In genomic region chr20:21505810-21506530, GRCh38 we compare ENCODE assay signal across 8 cellular contexts. TPM values are rescaled to one million over a fixed set of nuclear protein-coding genes. Genes with fewer than 3 reads are reported as not detected.
A peak's percentile ranks its signal among the peaks of the same experiment; 100 is the strongest.
DNase-seq lines count a peak whose midpoint lies in the region; ATAC-seq lines count a peak whose summit lies in the region.

No MANE protein-coding gene starts in this region.

- DNase-seq in D341Med (ENCODE audit: low spot score) (peak; percentile 93), cerebellum (ENCODE audit: low spot score) (peak; percentile 34), left colon (peak in 1 of 2 donors; percentile 62)
- DNase-seq in activated CD4-positive, alpha-beta T cell treated with anti-CD3 and anti-CD28 coated beads for 24 hours (ENCODE audit: low read depth in 2 of 2): peak; percentile 58 to 70
- DNase-seq in stimulated activated CD4-positive, alpha-beta T cell treated with anti-CD3 and anti-CD28 coated beads, Interleukin-2, amount 100 ng/mL, for 48 hours: peak; percentile 74 to 78

- peak overlapping the region; percentile 64 for H3K4me3 ChIP-seq in HUES6 (ENCODE audit: low read depth, low read length)

- no peaks in the 10 kb centered on the region for H3K36me3 ChIP-seq in HUES6 (ENCODE audit: control insufficient read depth, insufficient read depth, low read length)

- H3K4me1 ChIP-seq in HUES6 (ENCODE audit: control insufficient read depth, insufficient read depth, low read length): peaks cover 27% of the 10 kb centered on the region

- H3K27me3 ChIP-seq in HUES6 (ENCODE audit: control insufficient read depth, insufficient read depth, low read length): peaks cover 100% of the 10 kb centered on the region

- H3K9ac ChIP-seq in HUES6 (ENCODE audit: low read length): no peak overlapping the region

- H3K27ac ChIP-seq in HUES6 (ENCODE audit: low read depth, low read length): no peak overlapping the region

- intact Hi-C loops in left colon (cut with DNase I, micrococcal nuclease): loop anchor here (5.0 to 10.0 kb wide), 3 partner anchors 261 to 644 kb away; no protein-coding TSS in a partner anchor

- ATAC-seq in left colon (peak; percentile 87), HG03442 (IDR thresholded peaks at IDR 0.05; ENCODE audit: unreplicated experiment) (no peak), HG02571 (IDR thresholded peaks at IDR 0.05; ENCODE audit: unreplicated experiment) (no peak)

- H3K9me3 ChIP-seq in HUES6 (ENCODE audit: control insufficient read depth, insufficient read depth, low read depth, low read length): no peaks in the 10 kb centered on the region

RNA-seq across cellular contexts. Expression of gene NKX2-2, which starts 7.9 kb away (rescaled TPM):
- total RNA-seq in cerebellum (2.4 TPM), left colon (1 to 10 TPM; 1.4 TPM)
